ENCODE assay signal across 8 cellular contexts in genomic region chr7:21427861-21428641, GRCh38. TPM values are rescaled to one million over a fixed set of nuclear protein-coding genes. Genes with fewer than 3 reads are reported as not detected.
DNase-seq lines count a peak whose midpoint lies in the region; TF ChIP-seq lines count a peak whose summit lies in the region.

Gene SP4 (plus strand): TSS chr7:21428083. CDS start chr7:21428252, 169 bp downstream.

- peak within 1 kb of the TSS; percentile 94 for H3K9ac ChIP-seq in MM.1S (ENCODE audit: low read length)

- H4K20me1 ChIP-seq in MM.1S (ENCODE audit: insufficient read depth, low read length): no peaks in the 10 kb centered on the region

- H3K27me3 Mint-ChIP-seq in nephron progenitor cell (ENCODE audit: low read depth, poor library complexity): peaks cover 11% of the 10 kb centered on the region
- no peaks in the 10 kb centered on the region for H3K27me3 Mint-ChIP-seq in stimulated activated naive CD8-positive, alpha-beta T cell treated with anti-CD3 and anti-CD28 coated beads, Interleukin-15, Interleukin-2, amounts not matched to agents 100 ng/mL and 50 ng/mL, for 24 hours

- no peaks in the 10 kb centered on the region for H3K36me3 ChIP-seq in MM.1S (replicated peaks; ENCODE audit: insufficient read depth, low read length)

- H3K4me1 Mint-ChIP-seq in nephron progenitor cell: peaks cover 60% of the 10 kb centered on the region
- peaks cover 58% of the 10 kb centered on the region for H3K4me1 Mint-ChIP-seq in stimulated activated naive CD8-positive, alpha-beta T cell treated with anti-CD3 and anti-CD28 coated beads, Interleukin-15, Interleukin-2, amounts not matched to agents 100 ng/mL and 50 ng/mL, for 24 hours (ENCODE audit: low read depth)

- peaks cover 8% of the 10 kb centered on the region for H3K4me1 ChIP-seq in MM.1S (ENCODE audit: low read length)

- peak within 1 kb of the TSS; percentile 98 for H3K4me3 Mint-ChIP-seq in nephron progenitor cell
- peak within 1 kb of the TSS; percentile 98 for H3K4me3 Mint-ChIP-seq in stimulated activated naive CD8-positive, alpha-beta T cell treated with anti-CD3 and anti-CD28 coated beads, Interleukin-15, Interleukin-2, amounts not matched to agents 100 ng/mL and 50 ng/mL, for 24 hours

- peak within 1 kb of the TSS; percentile 95 for H2AFZ ChIP-seq in MM.1S (ENCODE audit: low read length)

- H3K27me3 ChIP-seq in MM.1S (replicated peaks; ENCODE audit: insufficient read depth, low read length): no peaks in the 10 kb centered on the region

- H3K4me2 ChIP-seq in MM.1S (ENCODE audit: low read depth, low read length): peak within 1 kb of the TSS; percentile 92

- H3K9me3 ChIP-seq in MM.1S (replicated peaks; ENCODE audit: insufficient read depth, low read length): no peaks in the 10 kb centered on the region

- peak; percentile 94 for DNase-seq in G401 (ENCODE audit: low spot score)
- peak; percentile 97 for DNase-seq in HCEC 1CT
- DNase-seq in MM.1S: peak; percentile 93
- DNase-seq in SHP77 treated with DMSO at 0.1 percent for 48 hours (lab: John Stamatoyannopoulos, UW): peak; percentile 98
- peak; percentile 99 for DNase-seq in activated effector memory CD4-positive, alpha-beta T cell treated with anti-CD3 and anti-CD28 coated beads, Interleukin-2, amount 50 U/mL, for 16 hours
- peak; percentile 91 for DNase-seq in fibroblast of the conjunctiva (ENCODE audit: low read depth)
- peak; percentile 96 for DNase-seq in nephron progenitor cell

- peak within 1 kb of the TSS; percentile 95 for H3K27ac ChIP-seq in MM.1S (ENCODE audit: low read length)

- H3K79me2 ChIP-seq in MM.1S (ENCODE audit: low read length): no peaks in the 10 kb centered on the region

- TF ChIP-seq CTCF in MM.1S (IDR thresholded peaks at IDR 0.05; ENCODE audit: low read length) (no peak), nephron progenitor cell (IDR thresholded peaks at IDR 0.05) (no peak)

- peak within 1 kb of the TSS; percentile 93 for H3K4me3 ChIP-seq in MM.1S (ENCODE audit: low read length)

- H3K27ac Mint-ChIP-seq in nephron progenitor cell: peak within 1 kb of the TSS; percentile 100
- H3K27ac Mint-ChIP-seq in stimulated activated naive CD8-positive, alpha-beta T cell treated with anti-CD3 and anti-CD28 coated beads, Interleukin-15, Interleukin-2, amounts not matched to agents 100 ng/mL and 50 ng/mL, for 24 hours: peak within 1 kb of the TSS; percentile 100

- peaks cover 5% of the 10 kb centered on the region for H3K36me3 Mint-ChIP-seq in nephron progenitor cell (ENCODE audit: low read depth)
- H3K36me3 Mint-ChIP-seq in stimulated activated naive CD8-positive, alpha-beta T cell treated with anti-CD3 and anti-CD28 coated beads, Interleukin-15, Interleukin-2, amounts not matched to agents 100 ng/mL and 50 ng/mL, for 24 hours (ENCODE audit: low read depth): peaks cover 34% of the 10 kb centered on the region

- H3F3A ChIP-seq in MM.1S (ENCODE audit: insufficient read depth, low read length): peaks cover 12% of the 10 kb centered on the region

- no peaks in the 10 kb centered on the region for H3K9me2 ChIP-seq in MM.1S (replicated peaks; ENCODE audit: insufficient read depth, low read length)

- H3K9me3 Mint-ChIP-seq in nephron progenitor cell: no peaks in the 10 kb centered on the region
- no peaks in the 10 kb centered on the region for H3K9me3 Mint-ChIP-seq in stimulated activated naive CD8-positive, alpha-beta T cell treated with anti-CD3 and anti-CD28 coated beads, Interleukin-15, Interleukin-2, amounts not matched to agents 100 ng/mL and 50 ng/mL, for 24 hours

- in situ Hi-C loops in G401 (cut with HindIII; ENCODE audit: low sequenced_read_pairs): no loop called here

RNA-seq across cellular contexts. Expression of gene SP4, which starts in this region (rescaled TPM):
- 8.3 and 13.8 TPM in 2 replicates for total RNA-seq in G401 (2014; rRNA removed; shearing (Covaris generic))

Comparison
In these comparisons a context has a peak if more than half of its experiments do, and no peak if none do; other contexts are left out.
1. Peak in every context shown above with its lines: DNase-seq, H3K4me3 ChIP-seq and H3K27ac ChIP-seq.